In genomic region chr19:48269617-48270026, GRCh38 we compare ENCODE assay signal across 1 cellular context.
TF ChIP-seq lines count a peak whose summit lies in the region.

No MANE protein-coding gene starts in this region.

TF ChIP-seq in K562, 482 proteins besides CTCF, POLR2A, EP300 and RAD21:
- peak; percentile 59; the same call in 1 of the 2 replicates for TF ChIP-seq CBX5 (IDR thresholded peaks at IDR 0.05; ENCODE audit: borderline replicate concordance, low read depth)
- TF ChIP-seq CBX3 (IDR thresholded peaks at IDR 0.05; ENCODE audit: borderline replicate concordance in 1 of 2, low read length in 2 of 2) = peak in 1 of 2 experiments; percentile 56; a peak in 1 of 3 replicates
- TF ChIP-seq CBX1 (IDR thresholded peaks at IDR 0.05; ENCODE audit: low read depth) = peak; percentile 49; the same call in 1 of the 2 replicates
- TF ChIP-seq TRIM28 (IDR thresholded peaks at IDR 0.05) = 0 out of 2 replicates have a peak, but pooled peaks have one; percentile 35
- 0 out of 2 replicates have a peak, but pooled peaks have one; percentile 3 for TF ChIP-seq CBFA2T3 (IDR thresholded peaks at IDR 0.05)
TF ChIP-seq in K562: peak in this region for 5; not testable (repeated sequence) for 477.
